12 cellular contexts compared by ENCODE assay signal in the genomic region with DNA sequence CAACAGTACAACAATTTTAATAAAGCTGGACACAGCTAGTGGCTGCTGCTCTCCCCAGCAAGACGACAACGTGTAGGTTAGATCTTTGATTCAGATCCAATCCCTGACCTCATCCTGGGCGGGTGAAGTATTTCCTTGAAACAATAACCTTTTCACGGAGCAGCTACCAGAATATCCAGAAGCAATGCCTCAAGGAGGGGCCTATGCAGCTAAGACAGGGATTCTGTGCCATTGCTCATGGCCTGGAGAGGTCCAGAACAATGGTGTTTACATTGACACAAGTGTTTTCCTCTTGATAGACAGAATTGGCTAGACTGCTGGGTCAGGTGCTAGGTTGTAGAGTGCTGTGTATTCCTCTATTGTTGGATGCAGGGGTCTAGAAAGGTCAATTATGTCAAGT.
DNase-seq lines count a peak whose midpoint lies in the region; ATAC-seq lines count a peak whose summit lies in the region.
"Had no signal": no experiment of that assay in that cellular context is flagged by ENCODE, and none has a peak within 500 bp of the region (broad histone marks: within the 10 kb centered on the region; RNA-seq: fewer than 3 reads in every experiment).

No MANE protein-coding gene starts in this region.

- peaks cover 9 to 13% of the 10 kb centered on the region in 2 donors for H3K36me3 Mint-ChIP-seq in stimulated activated naive B cell treated with anti-CD40 and anti-IgM and Interleukin-4, amounts not matched to agents 10 μg/mL and 1 μg/mL and 100 μg/mL, for 72 hours
- H3K36me3 Mint-ChIP-seq: CD4-positive, CD25-positive, alpha-beta regulatory T cell had no signal

- H3K4me1 Mint-ChIP-seq in stimulated activated naive B cell treated with anti-CD40 and anti-IgM and Interleukin-4, amounts not matched to agents 10 μg/mL and 1 μg/mL and 100 μg/mL, for 72 hours, result no peaks in the 10 kb centered on the region
- H3K4me1 Mint-ChIP-seq: CD4-positive, CD25-positive, alpha-beta regulatory T cell had no signal

- no peak overlapping the region for H3K4me3 Mint-ChIP-seq in stimulated activated naive B cell treated with anti-CD40 and anti-IgM and Interleukin-4, amounts not matched to agents 10 μg/mL and 1 μg/mL and 100 μg/mL, for 72 hours
- H3K4me3 Mint-ChIP-seq: CD4-positive, CD25-positive, alpha-beta regulatory T cell had no signal

- peak; percentile 6 for DNase-seq in NCI-H345 treated with DMSO at 0.1 percent for 48 hours (lab: John Stamatoyannopoulos, UW; ENCODE audit: unreplicated experiment)
- DNase-seq in NCI-H345 (lab: John Stamatoyannopoulos, UW), result no peak
- peak; percentile 85 for DNase-seq in DMS53 (lab: John Stamatoyannopoulos, UW)
- DNase-seq in NCI-H2029 treated with DMSO at 0.1 percent for 48 hours (lab: John Stamatoyannopoulos, UW), result peak; percentile 80
- no peak for DNase-seq in stimulated activated naive B cell treated with anti-CD40 and anti-IgM and Interleukin-4, amounts not matched to agents 10 μg/mL and 1 μg/mL and 100 μg/mL, for 72 hours
- DNase-seq in NOMO-1 (lab: John Stamatoyannopoulos, UW; ENCODE audit: unreplicated experiment in 2 of 2), result no peak
- no peak for DNase-seq in Right ventricle myocardium inferior (ENCODE audit: missing footprints)
- DNase-seq: ACHN; CD4-positive, CD25-positive, alpha-beta regulatory T cell; GF-D8 had no signal

- intact Hi-C loops in Right ventricle myocardium inferior (cut with DNase I), result no loop called here

- H3K9me3 Mint-ChIP-seq in stimulated activated naive B cell treated with anti-CD40 and anti-IgM and Interleukin-4, amounts not matched to agents 10 μg/mL and 1 μg/mL and 100 μg/mL, for 72 hours, result peaks cover 26 to 27% of the 10 kb centered on the region in 2 donors

- peak; percentile 75 for ATAC-seq in esophagus mucosa
- no peak for ATAC-seq in stimulated activated naive B cell treated with anti-CD40 and anti-IgM and Interleukin-4, amounts not matched to agents 10 μg/mL and 1 μg/mL and 100 μg/mL, for 72 hours (replicated peaks)
- ATAC-seq in Right ventricle myocardium inferior, result no peak
- ATAC-seq: HCT116 had no signal

- H3K27me3 Mint-ChIP-seq in stimulated activated naive B cell treated with anti-CD40 and anti-IgM and Interleukin-4, amounts not matched to agents 10 μg/mL and 1 μg/mL and 100 μg/mL, for 72 hours, result no peaks in the 10 kb centered on the region
- H3K27me3 Mint-ChIP-seq: CD4-positive, CD25-positive, alpha-beta regulatory T cell had no signal

- no peak overlapping the region for H3K27ac Mint-ChIP-seq in stimulated activated naive B cell treated with anti-CD40 and anti-IgM and Interleukin-4, amounts not matched to agents 10 μg/mL and 1 μg/mL and 100 μg/mL, for 72 hours
- H3K27ac Mint-ChIP-seq: CD4-positive, CD25-positive, alpha-beta regulatory T cell had no signal

Comparison
In these comparisons a context has a peak if more than half of its experiments do, and no peak if none do; other contexts are left out.
1. DNase-seq: peak in NCI-H345 treated with DMSO at 0.1 percent for 48 hours (single experiment), DMS53 (single experiment) and NCI-H2029 treated with DMSO at 0.1 percent for 48 hours (single experiment); none in NCI-H345 (single experiment), stimulated activated naive B cell treated with anti-CD40 and anti-IgM and Interleukin-4, amounts not matched to agents 10 μg/mL and 1 μg/mL and 100 μg/mL, for 72 hours (single experiment), NOMO-1 (0 of 2) and Right ventricle myocardium inferior (single experiment).